In the genomic region with DNA sequence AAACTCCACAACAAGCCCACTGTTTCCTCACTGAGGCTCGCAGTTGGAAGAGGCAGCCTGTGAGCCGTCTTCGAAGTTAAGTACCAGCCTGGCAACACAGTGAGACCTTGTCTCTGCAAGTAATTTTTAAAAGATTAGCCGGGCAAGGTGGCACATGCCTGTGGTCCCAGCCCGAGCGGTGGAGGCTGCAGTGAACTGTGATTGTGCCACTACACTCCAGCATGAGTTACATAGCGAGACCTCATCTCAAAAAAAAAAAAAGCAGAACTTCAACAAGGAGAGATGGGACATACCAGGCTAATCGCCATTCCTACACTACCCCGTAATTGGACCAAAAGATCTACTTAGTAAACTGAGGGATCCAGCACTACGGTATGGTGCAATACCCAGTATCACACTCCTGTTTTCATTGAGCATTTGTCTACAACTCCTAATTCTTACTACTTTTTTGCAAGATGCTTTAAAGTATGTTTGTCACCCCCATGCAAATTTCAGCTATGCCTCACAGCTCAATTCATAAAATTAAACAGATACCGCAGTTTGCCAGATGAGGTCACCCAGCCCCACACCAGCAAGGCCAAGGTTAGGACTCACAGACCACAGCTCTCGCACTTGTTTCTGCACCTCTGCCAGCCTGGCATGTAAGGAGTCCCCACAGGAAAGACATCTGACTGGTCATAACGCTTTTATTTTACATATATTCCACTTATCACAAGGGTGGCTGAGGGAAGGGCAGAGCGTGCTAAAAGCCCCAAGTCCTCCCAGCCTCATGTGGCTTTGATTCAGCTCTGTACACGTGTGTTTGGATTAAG, we compare ENCODE assay signal across 10 cellular contexts. TPM values are rescaled to one million over a fixed set of nuclear protein-coding genes. Genes with fewer than 3 reads are reported as not detected.
A peak's percentile ranks its signal among the peaks of the same experiment; 100 is the strongest.
DNase-seq lines count a peak whose midpoint lies in the region; ATAC-seq and TF ChIP-seq lines count a peak whose summit lies in the region.
"Had no signal": no experiment of that assay in that cellular context is flagged by ENCODE, and none has a peak within 500 bp of the region (broad histone marks: within the 10 kb centered on the region; RNA-seq: fewer than 3 reads in every experiment).

No MANE protein-coding gene starts in this region.

- H3K4me3 Mint-ChIP-seq in activated CD8-positive, alpha-beta memory T cell treated with anti-CD3 and anti-CD28 coated beads, Interleukin-2, amount 10 ng/mL, durations not matched to agents 7 days and 5 days: no peak overlapping the region

- peak; percentile 61 for ATAC-seq in GM19395 (IDR thresholded peaks at IDR 0.05; ENCODE audit: unreplicated experiment)
- ATAC-seq in HG03060 (IDR thresholded peaks at IDR 0.05; ENCODE audit: low read depth, unreplicated experiment): peak; percentile 76
- ATAC-seq in activated CD8-positive, alpha-beta memory T cell treated with anti-CD3 and anti-CD28 coated beads, Interleukin-2, amount 10 ng/mL, durations not matched to agents 7 days and 5 days: no peak
- ATAC-seq in GM18858 (IDR thresholded peaks at IDR 0.05; ENCODE audit: unreplicated experiment): no peak
- ATAC-seq: sciatic nerve had no signal

- no peak overlapping the region for H3K27ac Mint-ChIP-seq in activated CD8-positive, alpha-beta memory T cell treated with anti-CD3 and anti-CD28 coated beads, Interleukin-2, amount 10 ng/mL, durations not matched to agents 7 days and 5 days

- WGBS in lower leg skin, 2 donors: 49 to 67% methylated on average over 15 of the region's 15 CpGs

- TF ChIP-seq CTCF in GM12865 (IDR thresholded peaks at IDR 0.05; ENCODE audit: insufficient read depth, low read depth, low read length, missing control alignments): no peak
- no peak for TF ChIP-seq CTCF in lower leg skin (IDR thresholded peaks at IDR 0.05)
- TF ChIP-seq CTCF in dorsolateral prefrontal cortex (IDR thresholded peaks at IDR 0.05 in 54 of 56, conservative IDR thresholded peaks at IDR 0.05 in 2 of 56; ENCODE audit: low read depth in 1 of 56, partially characterized antibody in 56 of 56): no peak

- peaks cover 3% of the 10 kb centered on the region for H3K9me3 Mint-ChIP-seq in activated CD8-positive, alpha-beta memory T cell treated with anti-CD3 and anti-CD28 coated beads, Interleukin-2, amount 10 ng/mL, durations not matched to agents 7 days and 5 days (ENCODE audit: low read depth)

- DNase-seq in GM12865 (ENCODE audit: low read depth) (peak; percentile 70), lower leg skin (ENCODE audit: low spot score in 2 of 2) (no peak), HT-29 (ENCODE audit: low spot score) (no peak), dorsolateral prefrontal cortex (no peak)
- DNase-seq in activated CD8-positive, alpha-beta memory T cell treated with anti-CD3 and anti-CD28 coated beads, Interleukin-2, amount 10 ng/mL, durations not matched to agents 7 days and 5 days: peak; percentile 37
- DNase-seq: effector CD8-positive, alpha-beta T cell had no signal

- TF ChIP-seq POLR2A in lower leg skin (IDR thresholded peaks at IDR 0.05): no peak

- CTCF ChIA-PET in activated CD8-positive, alpha-beta memory T cell treated with anti-CD3 and anti-CD28 coated beads, Interleukin-2, amount 10 ng/mL, durations not matched to agents 7 days and 5 days (lab: Charles Lee): interaction anchor here (0.9 to 3.4 kb wide), 9 partner anchors 9 to 504 kb away, joined by 3 to 27 read pairs (median 4); a partner anchor contains a TSS

- no peak overlapping the region for H3K27ac ChIP-seq in dorsolateral prefrontal cortex

- H3K27me3 Mint-ChIP-seq in activated CD8-positive, alpha-beta memory T cell treated with anti-CD3 and anti-CD28 coated beads, Interleukin-2, amount 10 ng/mL, durations not matched to agents 7 days and 5 days: no peaks in the 10 kb centered on the region

- H3K4me1 Mint-ChIP-seq in activated CD8-positive, alpha-beta memory T cell treated with anti-CD3 and anti-CD28 coated beads, Interleukin-2, amount 10 ng/mL, durations not matched to agents 7 days and 5 days: peaks cover 21% of the 10 kb centered on the region

- H3K4me3 ChIP-seq in GM12865 (ENCODE audit: low read depth, low read length) (no peak overlapping the region), lower leg skin (ENCODE audit: low read depth, poor library complexity, severe bottlenecking) (no peak overlapping the region), dorsolateral prefrontal cortex (no peak overlapping the region)

- H3K27me3 ChIP-seq in dorsolateral prefrontal cortex: no peaks in the 10 kb centered on the region

- H3K36me3 Mint-ChIP-seq in activated CD8-positive, alpha-beta memory T cell treated with anti-CD3 and anti-CD28 coated beads, Interleukin-2, amount 10 ng/mL, durations not matched to agents 7 days and 5 days: peaks cover 30% of the 10 kb centered on the region

- intact Hi-C loops in lower leg skin (cut with DNase I; ENCODE audit: low total_unique reads): loop anchor here (2.0 kb wide), 1 partner anchor 503 kb away; no protein-coding TSS in a partner anchor
- intact Hi-C loops in dorsolateral prefrontal cortex (cut with DNase I): loop anchor here (2.0 to 10.0 kb wide), 7 partner anchors 53 to 661 kb away; a partner anchor contains a TSS

RNA-seq across cellular contexts. Expression of a gene that starts 21.0 kb away (rescaled TPM):
- total RNA-seq in activated CD8-positive, alpha-beta memory T cell treated with anti-CD3 and anti-CD28 coated beads, Interleukin-2, amount 10 ng/mL, durations not matched to agents 7 days and 5 days: 10 to 100 TPM; 16.6 to 20.9 TPM
- total RNA-seq in lower leg skin (10 to 100 TPM; 26.2 to 32.7 (median 30.9) TPM), dorsolateral prefrontal cortex (10 to 100 TPM; 10.8 to 22.0 (median 14.6) TPM)
- total RNA-seq in HT-29 (2014; rRNA removed; shearing (Covaris generic)): 13.1 and 13.8 TPM in 2 replicates

RNA-seq across cellular contexts. Expression of a gene that starts 37.1 kb away (rescaled TPM):
- total RNA-seq in activated CD8-positive, alpha-beta memory T cell treated with anti-CD3 and anti-CD28 coated beads, Interleukin-2, amount 10 ng/mL, durations not matched to agents 7 days and 5 days: not detected
- total RNA-seq in lower leg skin: under 1 TPM in 2 of 4 donors, not detected in 2; 0.16 to 0.86 TPM
- total RNA-seq in HT-29 (2014; rRNA removed; shearing (Covaris generic)): not detected in 2 replicates
- 1 to 10 TPM in 6 of 120 experiments, under 1 TPM in 12, not detected in 102; 0.23 to 2.2 (median 0.41) TPM for total RNA-seq in dorsolateral prefrontal cortex

RNA-seq across cellular contexts. Expression of a gene that starts 54.1 kb away (rescaled TPM):
- 100 to 1,000 TPM; 103 to 106 TPM for total RNA-seq in activated CD8-positive, alpha-beta memory T cell treated with anti-CD3 and anti-CD28 coated beads, Interleukin-2, amount 10 ng/mL, durations not matched to agents 7 days and 5 days
- total RNA-seq in lower leg skin (10 to 100 TPM; 35.4 to 43.1 (median 37.9) TPM), dorsolateral prefrontal cortex (100 to 1,000 TPM in 2 of 120 experiments, 10 to 100 TPM in 118; 44.8 to 116 (median 65.6) TPM)
- total RNA-seq in HT-29 (2014; rRNA removed; shearing (Covaris generic)): 60.6 and 67.4 TPM in 2 replicates

Comparison
In these comparisons a context has a peak if more than half of its experiments do, and no peak if none do; other contexts are left out.
1. DNase-seq: peak in GM12865 (single experiment) and activated CD8-positive, alpha-beta memory T cell treated with anti-CD3 and anti-CD28 coated beads, Interleukin-2, amount 10 ng/mL, durations not matched to agents 7 days and 5 days (single experiment); none in lower leg skin (0 of 2), HT-29 (single experiment) and dorsolateral prefrontal cortex (0 of 10).
2. ATAC-seq: peak in GM19395 (single experiment) and HG03060 (single experiment); none in activated CD8-positive, alpha-beta memory T cell treated with anti-CD3 and anti-CD28 coated beads, Interleukin-2, amount 10 ng/mL, durations not matched to agents 7 days and 5 days (single experiment) and GM18858 (single experiment).